ENCODE assay signal across 8 cellular contexts in genomic region chr19:16588089-16588823, GRCh38. TPM values are rescaled to one million over a fixed set of nuclear protein-coding genes. Genes with fewer than 3 reads are reported as not detected.
DNase-seq lines count a peak whose midpoint lies in the region; ATAC-seq and TF ChIP-seq lines count a peak whose summit lies in the region.

No MANE protein-coding gene starts in this region.

- H3K9ac ChIP-seq in MM.1S (ENCODE audit: low read length) (peak overlapping the region; percentile 100), duodenal mucosa (ENCODE audit: low read depth in 1 of 2, low read length in 2 of 2) (peak overlapping the region; percentile 20 to 39)

- H3K4me3 ChIP-seq in GM12875 (ENCODE audit: low read depth, low read length) (peak overlapping the region; percentile 82), MM.1S (ENCODE audit: low read length) (peak overlapping the region; percentile 89), duodenal mucosa (ENCODE audit: low read depth in 1 of 2, low read length in 2 of 2) (peak overlapping the region; percentile 41 to 48)

- no peaks in the 10 kb centered on the region for H4K20me1 ChIP-seq in MM.1S (ENCODE audit: insufficient read depth, low read length)

- ATAC-seq in GM21619 (IDR thresholded peaks at IDR 0.05; ENCODE audit: unreplicated experiment) (peak; percentile 42), omental fat pad (ENCODE audit: low FRiP score) (peak; percentile 16)
- ATAC-seq in activated CD4-positive, CD25-positive, alpha-beta regulatory T cell treated with anti-CD3 and anti-CD28 coated beads, Interleukin-2, amount 50 U/mL, for 24 hours = peak; percentile 69 to 71

- H3K27ac ChIP-seq in MM.1S (ENCODE audit: low read length) (peak overlapping the region; percentile 99), duodenal mucosa (ENCODE audit: low read depth, low read length) (peak overlapping the region; percentile 1)

- H3K79me2 ChIP-seq in MM.1S (ENCODE audit: low read length) = peaks cover 90% of the 10 kb centered on the region

- H2AFZ ChIP-seq in MM.1S (ENCODE audit: low read length) = no peak overlapping the region

- H3K4me2 ChIP-seq in MM.1S (ENCODE audit: low read depth, low read length) = peak overlapping the region; percentile 100

- peaks cover 68% of the 10 kb centered on the region for H3F3A ChIP-seq in MM.1S (ENCODE audit: insufficient read depth, low read length)

- H3K4me1 ChIP-seq in MM.1S (ENCODE audit: low read length) (peaks cover 73% of the 10 kb centered on the region), duodenal mucosa (ENCODE audit: control insufficient read depth in 1 of 2, insufficient read depth in 2 of 2, low read length in 2 of 2) (peaks cover 72 to 83% of the 10 kb centered on the region in 2 donors)

- H3K27me3 ChIP-seq in MM.1S (replicated peaks; ENCODE audit: insufficient read depth, low read length) (no peaks in the 10 kb centered on the region), duodenal mucosa (ENCODE audit: control insufficient read depth in 1 of 2, insufficient read depth in 2 of 2, low read length in 2 of 2) (no peaks in the 10 kb centered on the region)

- peak; percentile 98 for DNase-seq in MM.1S
- no peak for DNase-seq in omental fat pad (ENCODE audit: low spot score)
- no peak for DNase-seq in NCI-H748 treated with DMSO at 0.1 percent for 48 hours (lab: John Stamatoyannopoulos, UW)
- DNase-seq in H4 (ENCODE audit: low spot score) = no peak

- TF ChIP-seq CTCF in GM12875 (IDR thresholded peaks at IDR 0.05; ENCODE audit: borderline replicate concordance, insufficient read depth, low read depth, low read length) = no peak
- TF ChIP-seq CTCF in MM.1S (IDR thresholded peaks at IDR 0.05; ENCODE audit: low read length) = peak; percentile 40
- TF ChIP-seq CTCF in omental fat pad (IDR thresholded peaks at IDR 0.05) = no peak

- H3K9me3 ChIP-seq in MM.1S (replicated peaks; ENCODE audit: insufficient read depth, low read length) (no peaks in the 10 kb centered on the region), duodenal mucosa (ENCODE audit: control insufficient read depth in 1 of 2, low read length in 2 of 2) (no peaks in the 10 kb centered on the region)

- H3K9me2 ChIP-seq in MM.1S (replicated peaks; ENCODE audit: insufficient read depth, low read length) = no peaks in the 10 kb centered on the region

- H3K36me3 ChIP-seq in MM.1S (replicated peaks; ENCODE audit: insufficient read depth, low read length) (no peaks in the 10 kb centered on the region), duodenal mucosa (ENCODE audit: control insufficient read depth in 1 of 2, insufficient read depth in 2 of 2, low read length in 2 of 2) (peaks cover 0 to 2% of the 10 kb centered on the region in 2 donors)

RNA-seq across cellular contexts. Expression of gene SLC35E1, which starts 16.0 kb away (rescaled TPM):
- 10 to 100 TPM; 22.9 to 46.3 (median 36.1) TPM for total RNA-seq in omental fat pad
- total RNA-seq in H4 (2014; rRNA removed; shearing (Covaris generic)) = 19.6 and 29.6 TPM in 2 replicates

RNA-seq across cellular contexts. Expression of gene MED26, which starts 39.7 kb away (rescaled TPM):
- 10 to 100 TPM in 1 of 4 donors, 1 to 10 TPM in 3; 7.2 to 15.5 (median 8.2) TPM for total RNA-seq in omental fat pad
- total RNA-seq in H4 (2014; rRNA removed; shearing (Covaris generic)) = 4.2 and 4.8 TPM in 2 replicates

RNA-seq across cellular contexts. Expression of gene CHERP, which starts 46.0 kb away (rescaled TPM):
- 10 to 100 TPM in 2 of 4 donors, 1 to 10 TPM in 2; 5.9 to 25.1 (median 10.8) TPM for total RNA-seq in omental fat pad
- total RNA-seq in H4 (2014; rRNA removed; shearing (Covaris generic)) = 2.2 and 4.1 TPM in 2 replicates

Comparison
In these comparisons a context has a peak if more than half of its experiments do, and no peak if none do; other contexts are left out.
1. ATAC-seq: peak in every context shown above with its lines; median percentile 70 in activated CD4-positive, CD25-positive, alpha-beta regulatory T cell treated with anti-CD3 and anti-CD28 coated beads, Interleukin-2, amount 50 U/mL, for 24 hours; 42 in GM21619; 16 in omental fat pad.